ENCODE assay signal across 14 cellular contexts in genomic region chr3:130348258-130348657, GRCh38. TPM values are rescaled to one million over a fixed set of nuclear protein-coding genes. Genes with fewer than 3 reads are reported as not detected.
"Had no signal": no experiment of that assay in that cellular context is flagged by ENCODE, and none has a peak within 500 bp of the region (broad histone marks: within the 10 kb centered on the region; RNA-seq: fewer than 3 reads in every experiment).

No MANE protein-coding gene starts in this region.

RNA-seq across cellular contexts. Expression of gene COL6A5, which starts 2.8 kb away (rescaled TPM):
- total RNA-seq: kidney epithelial cell, left cardiac atrium, left lobe of liver, left ventricle myocardium inferior, left ventricle myocardium superior, lung microvascular endothelial cell, mammary epithelial cell, mesenteric fat pad, mononuclear cell, mucosa of gallbladder, myocyte had no signal
- polyA plus RNA-seq: immature natural killer cell; keratinocyte; mammary epithelial cell; naive thymus-derived CD4-positive, alpha-beta T cell had no signal
